ENCODE assay signal across 22 cellular contexts in genomic region chr7:18531539-18531938, GRCh38.
"Had no signal": no experiment of that assay in that cellular context is flagged by ENCODE, and none has a peak within 500 bp of the region (broad histone marks: within the 10 kb centered on the region; RNA-seq: fewer than 3 reads in every experiment).

No MANE protein-coding gene starts in this region.

- H3K27ac ChIP-seq: lower lobe of right lung, suprapubic skin, tibial nerve had no signal

- H3K27ac Mint-ChIP-seq: activated naive CD4-positive, alpha-beta T cell treated with anti-CD3 and anti-CD28 coated beads, Interleukin-2, amount 50 U/mL, for 72 hours; activated T-cell treated with anti-CD3 and anti-CD28 coated beads, Interleukin-2, amount 50 U/mL, for 24 hours; activated T-helper 17 cell treated with anti-CD3 and anti-CD28 coated beads, Interleukin-2, amount 50 U/mL, for 72 hours; dendritic cell treated with granulocyte-macrophage colony-stimulating factor and Interleukin-4, amounts not matched to agents 40 ng/mL and 50 ng/mL, for 4 days; natural killer cell treated with Interleukin-12 subunit alpha and Interleukin-12 subunit beta and Interleukin-15 and Interleukin-18, amount 100 ng/mL, for 72 hours; progenitor cell of endocrine pancreas; stimulated activated naive CD8-positive, alpha-beta T cell treated with anti-CD3 and anti-CD28 coated beads, Interleukin-15, amount 100 ng/mL, for 72 hours had no signal

- H3K4me3 ChIP-seq: lower lobe of right lung, suprapubic skin, tibial nerve had no signal

- H3K27me3 ChIP-seq: suprapubic skin, tibial nerve had no signal

- H3K27me3 Mint-ChIP-seq: activated T-cell treated with anti-CD3 and anti-CD28 coated beads, Interleukin-2, amount 50 U/mL, for 24 hours; activated T-helper 17 cell treated with anti-CD3 and anti-CD28 coated beads, Interleukin-2, amount 50 U/mL, for 72 hours; brain; dendritic cell treated with granulocyte-macrophage colony-stimulating factor and Interleukin-4, amounts not matched to agents 40 ng/mL and 50 ng/mL, for 4 days; natural killer cell treated with Interleukin-12 subunit alpha and Interleukin-12 subunit beta and Interleukin-15 and Interleukin-18, amount 100 ng/mL, for 72 hours; progenitor cell of endocrine pancreas; stimulated activated naive CD8-positive, alpha-beta T cell treated with anti-CD3 and anti-CD28 coated beads, Interleukin-15, amount 100 ng/mL, for 72 hours had no signal

- H3K36me3 ChIP-seq: lower lobe of right lung, suprapubic skin, tibial nerve had no signal

- H3K4me1 Mint-ChIP-seq: activated T-helper 17 cell treated with anti-CD3 and anti-CD28 coated beads, Interleukin-2, amount 50 U/mL, for 72 hours; stimulated activated naive CD8-positive, alpha-beta T cell treated with anti-CD3 and anti-CD28 coated beads, Interleukin-15, amount 100 ng/mL, for 72 hours had no signal

- H3K4me1 ChIP-seq: lower lobe of right lung, suprapubic skin had no signal

- DNase-seq: activated CD4-positive, alpha-beta T cell treated with anti-CD3 and anti-CD28 coated beads, Interleukin-2, amount 50 U/mL, for 4 hours; activated CD8-positive, alpha-beta memory T cell treated with anti-CD3 and anti-CD28 coated beads for 24 hours; activated CD8-positive, alpha-beta memory T cell treated with anti-CD3 and anti-CD28 coated beads, Interleukin-2, amount 50 U/mL, for 4 hours; activated T-cell treated with anti-CD3 and anti-CD28 coated beads, Interleukin-2, amount 50 U/mL, for 24 hours; aorta; effector CD4-positive, alpha-beta T cell; foreskin fibroblast; kidney; lower lobe of right lung; midbrain; stimulated activated CD4-positive, alpha-beta T cell treated with anti-CD3 and anti-CD28 coated beads, Interleukin-4, amount 100 ng/mL, for 4 hours; stimulated activated naive CD8-positive, alpha-beta T cell treated with anti-CD3 and anti-CD28 coated beads, Interleukin-15, amount 100 ng/mL, for 72 hours; T-helper 9 cell had no signal

- H3K9me3 Mint-ChIP-seq: activated T-cell treated with anti-CD3 and anti-CD28 coated beads, Interleukin-2, amount 50 U/mL, for 24 hours; activated T-helper 17 cell treated with anti-CD3 and anti-CD28 coated beads, Interleukin-2, amount 50 U/mL, for 72 hours; dendritic cell treated with granulocyte-macrophage colony-stimulating factor and Interleukin-4, amounts not matched to agents 40 ng/mL and 50 ng/mL, for 4 days; natural killer cell treated with Interleukin-12 subunit alpha and Interleukin-12 subunit beta and Interleukin-15 and Interleukin-18, amount 100 ng/mL, for 72 hours; stimulated activated naive CD8-positive, alpha-beta T cell treated with anti-CD3 and anti-CD28 coated beads, Interleukin-15, amount 100 ng/mL, for 72 hours had no signal

- H3K4me3 Mint-ChIP-seq: activated T-cell treated with anti-CD3 and anti-CD28 coated beads, Interleukin-2, amount 50 U/mL, for 24 hours; activated T-helper 17 cell treated with anti-CD3 and anti-CD28 coated beads, Interleukin-2, amount 50 U/mL, for 72 hours; dendritic cell treated with granulocyte-macrophage colony-stimulating factor and Interleukin-4, amounts not matched to agents 40 ng/mL and 50 ng/mL, for 4 days; natural killer cell treated with Interleukin-12 subunit alpha and Interleukin-12 subunit beta and Interleukin-15 and Interleukin-18, amount 100 ng/mL, for 72 hours; stimulated activated naive CD8-positive, alpha-beta T cell treated with anti-CD3 and anti-CD28 coated beads, Interleukin-15, amount 100 ng/mL, for 72 hours had no signal

- H3K9me3 ChIP-seq: lower lobe of right lung, suprapubic skin, tibial nerve had no signal

- ATAC-seq: activated naive CD4-positive, alpha-beta T cell treated with anti-CD3 and anti-CD28 coated beads, Interleukin-2, amount 50 U/mL, for 72 hours; activated T-helper 17 cell treated with anti-CD3 and anti-CD28 coated beads, Interleukin-2, amount 50 U/mL, for 72 hours; left lobe of liver; lower lobe of right lung; natural killer cell treated with Interleukin-12 subunit alpha and Interleukin-12 subunit beta and Interleukin-15 and Interleukin-18, amount 100 ng/mL, for 72 hours; stimulated activated naive CD8-positive, alpha-beta T cell treated with anti-CD3 and anti-CD28 coated beads, Interleukin-15, amount 100 ng/mL, for 72 hours had no signal

- H3K36me3 Mint-ChIP-seq: activated naive CD4-positive, alpha-beta T cell treated with anti-CD3 and anti-CD28 coated beads, Interleukin-2, amount 50 U/mL, for 72 hours; natural killer cell treated with Interleukin-12 subunit alpha and Interleukin-12 subunit beta and Interleukin-15 and Interleukin-18, amount 100 ng/mL, for 72 hours had no signal
